Comparison of ENCODE assay signal across 25 cellular contexts in genomic region chr2:222877556-222878278, GRCh38. TPM values are rescaled to one million over a fixed set of nuclear protein-coding genes. Genes with fewer than 3 reads are reported as not detected.
A peak's percentile ranks its signal among the peaks of the same experiment; 100 is the strongest.
DNase-seq lines count a peak whose midpoint lies in the region; ATAC-seq and TF ChIP-seq lines count a peak whose summit lies in the region.
"Had no signal": no experiment of that assay in that cellular context is flagged by ENCODE, and none has a peak within 500 bp of the region (broad histone marks: within the 10 kb centered on the region; RNA-seq: fewer than 3 reads in every experiment).

No MANE protein-coding gene starts in this region.

- H3K27ac Mint-ChIP-seq in endodermal cell (no peak overlapping the region), progenitor cell of endocrine pancreas (peak overlapping the region; percentile 37), nephron progenitor cell (no peak overlapping the region)
- H3K27ac Mint-ChIP-seq: activated CD4-positive, alpha-beta T cell treated with anti-CD3 and anti-CD28 coated beads for 36 hours; activated CD8-positive, alpha-beta T cell treated with anti-CD3 and anti-CD28 coated beads, Interleukin-2, amount 10 ng/mL, durations not matched to agents 7 days and 5 days; T-helper 1 cell treated with Interleukin-12 subunit alpha and Interleukin-12 subunit beta and Interleukin-4 antibody, amounts not matched to agents 30 μg/mL and 1 μg/mL, for 36 hours had no signal

- H3K9ac ChIP-seq in GM23248 (no peak overlapping the region), endodermal cell (ENCODE audit: extremely low read depth, low read length, poor library complexity, severe bottlenecking) (peak overlapping the region; percentile 21)

- H3K4me1 Mint-ChIP-seq in endodermal cell = peaks cover 24% of the 10 kb centered on the region
- H3K4me1 Mint-ChIP-seq in progenitor cell of endocrine pancreas (ENCODE audit: low read depth) = peaks cover 23% of the 10 kb centered on the region
- H3K4me1 Mint-ChIP-seq in nephron progenitor cell = peaks cover 17% of the 10 kb centered on the region

- H3K9me3 ChIP-seq in GM23248 (ENCODE audit: low read depth) = no peaks in the 10 kb centered on the region
- H3K9me3 ChIP-seq in PC-9 (ENCODE audit: insufficient read depth, low read depth) = no peaks in the 10 kb centered on the region
- H3K9me3 ChIP-seq in endodermal cell (ENCODE audit: control insufficient read depth, low read length) = peaks cover 11% of the 10 kb centered on the region
- H3K9me3 ChIP-seq: mucosa of descending colon, ovary, right atrium auricular region, spleen, transverse colon had no signal

- H3K27me3 Mint-ChIP-seq in endodermal cell (ENCODE audit: insufficient read depth) = no peaks in the 10 kb centered on the region
- H3K27me3 Mint-ChIP-seq in progenitor cell of endocrine pancreas = no peaks in the 10 kb centered on the region
- H3K27me3 Mint-ChIP-seq in nephron progenitor cell (ENCODE audit: low read depth, poor library complexity) = no peaks in the 10 kb centered on the region
- H3K27me3 Mint-ChIP-seq: activated CD4-positive, alpha-beta T cell treated with anti-CD3 and anti-CD28 coated beads for 36 hours; activated naive CD8-positive, alpha-beta T cell had no signal

- H2AFZ ChIP-seq in GM23248 (no peak overlapping the region), PC-9 (no peak overlapping the region)

- H3K36me3 Mint-ChIP-seq in endodermal cell (ENCODE audit: low read depth) = peaks cover 6% of the 10 kb centered on the region
- H3K36me3 Mint-ChIP-seq in progenitor cell of endocrine pancreas (ENCODE audit: insufficient read depth) = no peaks in the 10 kb centered on the region
- peaks cover 44% of the 10 kb centered on the region for H3K36me3 Mint-ChIP-seq in nephron progenitor cell (ENCODE audit: low read depth)
- H3K36me3 Mint-ChIP-seq: activated naive CD8-positive, alpha-beta T cell had no signal

- peaks cover 22% of the 10 kb centered on the region for H3K4me1 ChIP-seq in GM23248 (ENCODE audit: insufficient read depth)
- H3K4me1 ChIP-seq in PC-9 (replicated peaks; ENCODE audit: insufficient read depth) = peaks cover 82% of the 10 kb centered on the region
- H3K4me1 ChIP-seq in endodermal cell (ENCODE audit: control insufficient read depth, insufficient read depth, low read length) = peaks cover 4% of the 10 kb centered on the region

- H4K20me1 ChIP-seq in GM23248 (ENCODE audit: insufficient read depth) (0 out of 2 replicates have a peak, but pooled peaks cover 14% of the 10 kb centered on the region), PC-9 (ENCODE audit: insufficient read depth) (peaks cover 99% of the 10 kb centered on the region)

- in situ Hi-C loops in GM23248 (cut with MboI) = no loop called here

- TF ChIP-seq CTCF in PC-9 (conservative IDR thresholded peaks at IDR 0.05) (no peak), endodermal cell (conservative IDR thresholded peaks at IDR 0.05) (no peak), progenitor cell of endocrine pancreas (IDR thresholded peaks at IDR 0.05; ENCODE audit: unreplicated experiment) (no peak), nephron progenitor cell (IDR thresholded peaks at IDR 0.05) (no peak)

- POLR2A ChIA-PET in PC-9 (lab: Charles Lee; ENCODE audit: unreplicated experiment) = interaction anchor here (0.6 to 0.7 kb wide), 5 partner anchors 24 to 1204 kb away, joined by 3 to 9 read pairs (median 4); no protein-coding TSS in a partner anchor

- BruUV-seq in PC-9 (replicated peaks; lab: Mats Ljungman, UMichigan) = no TSS peak

- no peaks in the 10 kb centered on the region for H3K27me3 ChIP-seq in GM23248 (replicated peaks; ENCODE audit: insufficient read depth)
- no peaks in the 10 kb centered on the region for H3K27me3 ChIP-seq in PC-9 (ENCODE audit: insufficient read depth, low read depth)
- no peaks in the 10 kb centered on the region for H3K27me3 ChIP-seq in endodermal cell (ENCODE audit: control insufficient read depth, insufficient read depth, low read length, poor library complexity, severe bottlenecking)
- H3K27me3 ChIP-seq: ovary, right atrium auricular region, spleen, transverse colon had no signal

- H3K4me2 ChIP-seq in GM23248 (ENCODE audit: unreplicated experiment) (no peak overlapping the region), PC-9 (peak overlapping the region; percentile 50)

- CTCF ChIA-PET in PC-9 (lab: Charles Lee) = interaction anchor here (1.0 to 1.2 kb wide), 3 partner anchors 11 to 169 kb away, joined by 3 to 4 read pairs (median 4); no protein-coding TSS in a partner anchor

- 89% methylated on average over 2 of the region's 2 CpGs for WGBS in GM23248 (ENCODE audit: low coverage in 1 of 2, low lambda C conversion rate in 2 of 2, missing lambda C conversion rate in 2 of 2), 2 experiments
- WGBS in endodermal cell (ENCODE audit: insufficient coverage in 1 of 2, insufficient read length in 1 of 2), 2 experiments = 91 to 100% methylated on average over 1 to 2 of the region's 2 CpGs

- no peak overlapping the region for H3K4me3 ChIP-seq in GM23248
- 0 out of 2 replicates have a peak overlapping the region, but pooled peaks have one; percentile 0 for H3K4me3 ChIP-seq in PC-9
- H3K4me3 ChIP-seq in endodermal cell (ENCODE audit: low read length) = peak overlapping the region; percentile 27
- H3K4me3 ChIP-seq: lung, mucosa of descending colon, ovary, right atrium auricular region, spleen, transverse colon had no signal

- intact Hi-C loops in PC-9 (cut with micrococcal nuclease; ENCODE audit: unreplicated experiment) = loop anchor here (1.0 to 2.0 kb wide), 2 partner anchors 40 to 89 kb away; no protein-coding TSS in a partner anchor

- no peak for ATAC-seq in HG03175 (IDR thresholded peaks at IDR 0.05; ENCODE audit: unreplicated experiment)
- ATAC-seq: activated CD4-positive, alpha-beta T cell treated with anti-CD3 and anti-CD28 coated beads for 36 hours; activated CD8-positive, alpha-beta T cell treated with anti-CD3 and anti-CD28 coated beads, Interleukin-2, amount 10 ng/mL, durations not matched to agents 7 days and 5 days had no signal

- peaks cover 8% of the 10 kb centered on the region for H3K9me3 Mint-ChIP-seq in endodermal cell
- peaks cover 5% of the 10 kb centered on the region for H3K9me3 Mint-ChIP-seq in progenitor cell of endocrine pancreas (ENCODE audit: low read depth)
- peaks cover 32% of the 10 kb centered on the region for H3K9me3 Mint-ChIP-seq in nephron progenitor cell
- H3K9me3 Mint-ChIP-seq: nephron; T-helper 1 cell treated with Interleukin-12 subunit alpha and Interleukin-12 subunit beta and Interleukin-4 antibody, amounts not matched to agents 30 μg/mL and 1 μg/mL, for 36 hours had no signal

- H3K36me3 ChIP-seq in GM23248 (ENCODE audit: low read depth) = no peaks in the 10 kb centered on the region
- H3K36me3 ChIP-seq in PC-9 (ENCODE audit: low read depth) = peaks cover 8% of the 10 kb centered on the region
- no peaks in the 10 kb centered on the region for H3K36me3 ChIP-seq in endodermal cell (ENCODE audit: control insufficient read depth, insufficient read depth, low read length)
- H3K36me3 ChIP-seq: ovary, right atrium auricular region, spleen, transverse colon had no signal

- no peak overlapping the region for H3K4me3 Mint-ChIP-seq in endodermal cell
- no peak overlapping the region for H3K4me3 Mint-ChIP-seq in progenitor cell of endocrine pancreas (ENCODE audit: low read depth)
- no peak overlapping the region for H3K4me3 Mint-ChIP-seq in nephron progenitor cell
- H3K4me3 Mint-ChIP-seq: activated CD4-positive, alpha-beta T cell treated with anti-CD3 and anti-CD28 coated beads for 36 hours; activated CD8-positive, alpha-beta T cell treated with anti-CD3 and anti-CD28 coated beads, Interleukin-2, amount 10 ng/mL, durations not matched to agents 7 days and 5 days; activated naive CD8-positive, alpha-beta T cell; nephron; T-helper 1 cell treated with Interleukin-12 subunit alpha and Interleukin-12 subunit beta and Interleukin-4 antibody, amounts not matched to agents 30 μg/mL and 1 μg/mL, for 36 hours had no signal

- H3K27ac ChIP-seq in GM23248 = no peak overlapping the region
- peak overlapping the region; percentile 69 for H3K27ac ChIP-seq in PC-9
- H3K27ac ChIP-seq in endodermal cell (ENCODE audit: low read depth, low read length) = no peak overlapping the region
- H3K27ac ChIP-seq: ovary, right atrium auricular region, spleen, transverse colon had no signal

- no peaks in the 10 kb centered on the region for H3K9me2 ChIP-seq in GM23248 (ENCODE audit: insufficient read depth)
- H3K9me2 ChIP-seq in PC-9 (ENCODE audit: insufficient read depth) = no peaks in the 10 kb centered on the region

- H3K79me2 ChIP-seq in GM23248 (ENCODE audit: insufficient read depth) = peaks cover 100% of the 10 kb centered on the region
- peaks cover 100% of the 10 kb centered on the region for H3K79me2 ChIP-seq in PC-9 (ENCODE audit: low read depth)

- DNase-seq in GM23248 (peak; percentile 11), PC-9 (no peak), endodermal cell (no peak), progenitor cell of endocrine pancreas (ENCODE audit: low spot score, unreplicated experiment) (no peak), DMS79 (lab: John Stamatoyannopoulos, UW) (no peak), nephron progenitor cell (no peak)
- DNase-seq: activated CD4-positive, alpha-beta T cell treated with anti-CD3 and anti-CD28 coated beads for 36 hours; activated CD8-positive, alpha-beta T cell treated with anti-CD3 and anti-CD28 coated beads, Interleukin-2, amount 10 ng/mL, durations not matched to agents 7 days and 5 days; anterior cingulate cortex; C1 segment of cervical spinal cord; caudate nucleus; glutamatergic neuron; mucosa of descending colon; NCI-H1092; NCI-H187; NCI-H526 treated with DMSO at 0.1 percent for 48 hours; ovary; spleen; transverse colon had no signal

- H3F3A ChIP-seq in GM23248 (ENCODE audit: insufficient read depth) (peaks cover 12% of the 10 kb centered on the region), PC-9 (ENCODE audit: insufficient read depth, low read depth) (peaks cover 90% of the 10 kb centered on the region)

RNA-seq across cellular contexts. Expression of gene ACSL3, which starts 16.9 kb away (rescaled TPM):
- total RNA-seq in GM23248 (2014; rRNA removed; shearing (Covaris generic)) = 61.5 and 66.5 TPM in 2 replicates
- polyA plus RNA-seq in GM23248 (2016; fragmentation: Nextera tagmentation; extraction: Ambion mirVana) = 47.1 and 48.6 TPM in 2 replicates
- total RNA-seq in PC-9 (2021) (300 and 446 TPM in 2 replicates), endodermal cell (10 to 100 TPM; 65.2 to 65.7 TPM), progenitor cell of endocrine pancreas (66.9 and 73.8 TPM in 2 replicates)
- polyA plus RNA-seq in endodermal cell (2013, experiment 1 of 2) = 73.4 TPM
- 77.9 TPM for polyA plus RNA-seq in endodermal cell (2013, experiment 2 of 2)
